ENCODE assay signal across 21 cellular contexts in the genomic region with DNA sequence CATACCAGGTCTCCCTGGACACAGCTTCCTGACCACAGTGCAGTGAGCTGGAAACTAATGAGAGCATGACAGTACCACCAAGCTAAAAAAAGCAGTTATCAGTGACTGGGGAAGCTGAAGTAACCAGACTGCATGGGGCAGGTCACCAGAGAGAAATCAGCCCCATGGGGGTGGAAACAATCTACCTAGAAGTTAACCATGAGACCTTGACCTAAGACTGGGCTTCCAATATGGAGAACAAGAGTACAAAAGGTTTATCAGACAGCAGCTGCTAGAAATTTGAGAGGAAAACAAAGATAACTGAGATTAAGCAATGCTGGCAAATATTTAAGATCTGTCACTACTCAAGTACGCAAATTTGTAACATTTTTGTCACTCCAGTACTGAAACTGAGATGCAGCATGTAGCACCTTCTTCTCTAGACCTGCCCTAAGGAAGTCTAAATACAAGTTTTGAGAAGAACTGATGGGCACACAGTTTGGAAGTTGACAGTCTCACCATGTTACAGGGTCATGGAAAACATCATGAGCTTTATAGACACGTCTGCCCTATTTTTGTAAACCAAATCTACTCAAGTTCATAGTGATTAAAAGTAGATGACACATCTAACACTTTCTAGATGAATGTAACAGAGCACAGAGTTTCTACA.
DNase-seq lines count a peak whose midpoint lies in the region; ATAC-seq and TF ChIP-seq lines count a peak whose summit lies in the region.
"Had no signal": no experiment of that assay in that cellular context is flagged by ENCODE, and none has a peak within 500 bp of the region (broad histone marks: within the 10 kb centered on the region; RNA-seq: fewer than 3 reads in every experiment).

No MANE protein-coding gene starts in this region.

- intact Hi-C loops in thyroid gland (cut with DNase I), result no loop called here

- H3K9me3 ChIP-seq in BLaER1, result no peaks in the 10 kb centered on the region; the same call in 1 of the 2 replicates
- H3K9me3 ChIP-seq in Loucy (ENCODE audit: insufficient read depth, low read depth, low read length), result no peaks in the 10 kb centered on the region; the same call in 1 of the 2 replicates
- no peaks in the 10 kb centered on the region for H3K9me3 ChIP-seq in thyroid gland
- peaks cover 4% of the 10 kb centered on the region for H3K9me3 ChIP-seq in effector memory CD4-positive, alpha-beta T cell (ENCODE audit: control insufficient read depth, low read length)
- H3K9me3 ChIP-seq: Caco-2 had no signal

- H3K4me3 ChIP-seq in BLaER1, result no peak overlapping the region
- H3K4me3 ChIP-seq in Loucy (ENCODE audit: low read length, poor library complexity, severe bottlenecking), result peak overlapping the region; percentile 9
- no peak overlapping the region for H3K4me3 ChIP-seq in thyroid gland (replicated peaks in 1 of 3)
- no peak overlapping the region for H3K4me3 ChIP-seq in effector memory CD4-positive, alpha-beta T cell (ENCODE audit: insufficient read depth, low read depth, low read length, poor library complexity, severe bottlenecking)

- DNase-seq in amniotic epithelial cell (ENCODE audit: low read depth) (peak; percentile 1), thyroid gland (no peak), RPMI8226 (no peak), nucleus accumbens (lab: John Stamatoyannopoulos, UW) (no peak)
- no peak for DNase-seq in effector memory CD4-positive, alpha-beta T cell
- DNase-seq: 8988T; Caco-2; CD4-positive, alpha-beta T cell; DMS153; DMS79; GDM1; GOT3; H7; HFFc6; IMR-90; KG1 had no signal

- TF ChIP-seq CTCF in Loucy (conservative IDR thresholded peaks at IDR 0.05; ENCODE audit: low read length) (no peak), thyroid gland (IDR thresholded peaks at IDR 0.05) (no peak)

- peak overlapping the region; percentile 12; the same call in 1 of the 2 replicates for H3K27ac ChIP-seq in BLaER1
- H3K27ac ChIP-seq in thyroid gland, result no peak overlapping the region
- H3K27ac ChIP-seq in effector memory CD4-positive, alpha-beta T cell (ENCODE audit: insufficient read depth, low read length, poor library complexity, severe bottlenecking), result no peak overlapping the region
- H3K27ac ChIP-seq: C4-2B had no signal

- H3K36me3 ChIP-seq in BLaER1 (no peaks in the 10 kb centered on the region), Loucy (ENCODE audit: insufficient read depth, low read length) (no peaks in the 10 kb centered on the region), thyroid gland (no peaks in the 10 kb centered on the region)
- H3K36me3 ChIP-seq in effector memory CD4-positive, alpha-beta T cell (ENCODE audit: control insufficient read depth, insufficient read depth, low read length), result no peaks in the 10 kb centered on the region

- H3K4me2 ChIP-seq in BLaER1 (peak overlapping the region; percentile 67), Loucy (ENCODE audit: low read depth, low read length, poor library complexity, severe bottlenecking) (peak overlapping the region; percentile 43)

- no peaks in the 10 kb centered on the region for H3K9me2 ChIP-seq in Loucy (replicated peaks; ENCODE audit: low read depth, low read length)

- peaks cover 17% of the 10 kb centered on the region; the same call in 1 of the 2 replicates for H3F3A ChIP-seq in Loucy (ENCODE audit: low read depth)

- H3K27me3 ChIP-seq in BLaER1, result no peaks in the 10 kb centered on the region
- no peaks in the 10 kb centered on the region for H3K27me3 ChIP-seq in Loucy (ENCODE audit: insufficient read depth, low read length, poor library complexity, severe bottlenecking)
- no peaks in the 10 kb centered on the region for H3K27me3 ChIP-seq in thyroid gland
- no peaks in the 10 kb centered on the region for H3K27me3 ChIP-seq in effector memory CD4-positive, alpha-beta T cell (replicated peaks; ENCODE audit: control insufficient read depth, insufficient read depth, low read length, poor library complexity, severe bottlenecking)

- 81 to 92% methylated on average over 2 of the region's 2 CpGs for WGBS in thyroid gland, 2 donors

- H2AFZ ChIP-seq in Loucy (ENCODE audit: low read length), result peak overlapping the region; percentile 11; the same call in 1 of the 2 replicates

- H3K9ac ChIP-seq in BLaER1, result no peak overlapping the region
- peak overlapping the region; percentile 75 for H3K9ac ChIP-seq in Loucy (ENCODE audit: low read depth, low read length, poor library complexity, severe bottlenecking)

- H3K79me2 ChIP-seq in Loucy (ENCODE audit: insufficient read depth, low read length), result no peaks in the 10 kb centered on the region

- peak; percentile 54 for ATAC-seq in HG02610 (IDR thresholded peaks at IDR 0.05; ENCODE audit: unreplicated experiment)
- ATAC-seq: HCT116 had no signal

- no peaks in the 10 kb centered on the region for H4K20me1 ChIP-seq in BLaER1
- no peaks in the 10 kb centered on the region for H4K20me1 ChIP-seq in Loucy (ENCODE audit: insufficient read depth, low read length, poor library complexity, severe bottlenecking)

- no peak for TF ChIP-seq POLR2A in thyroid gland (IDR thresholded peaks at IDR 0.05)

- H3K4me1 ChIP-seq in BLaER1 (peaks cover 67% of the 10 kb centered on the region), Loucy (ENCODE audit: insufficient read depth, low read length, poor library complexity, severe bottlenecking) (peaks cover 92% of the 10 kb centered on the region), thyroid gland (no peaks in the 10 kb centered on the region)
- H3K4me1 ChIP-seq in effector memory CD4-positive, alpha-beta T cell (ENCODE audit: control insufficient read depth, insufficient read depth, low read length, poor library complexity, severe bottlenecking), result no peaks in the 10 kb centered on the region
- H3K4me1 ChIP-seq: Caco-2 had no signal
